26 cellular contexts compared by ENCODE assay signal in genomic region chr14:101273091-101273490, GRCh38.
"Had no signal": no experiment of that assay in that cellular context is flagged by ENCODE, and none has a peak within 500 bp of the region (broad histone marks: within the 10 kb centered on the region; RNA-seq: fewer than 3 reads in every experiment).

No MANE protein-coding gene starts in this region.

- FAIRE-seq: urothelium cell line had no signal

- H3K9me3 ChIP-seq: stomach, suprapubic skin, testis, thoracic aorta, thyroid gland, tibial artery, tibial nerve, transverse colon, upper lobe of right lung, uterus, vagina had no signal

- H3K4me3 ChIP-seq: stomach, suprapubic skin, testis, thoracic aorta, thyroid gland, tibial artery, tibial nerve, transverse colon, upper lobe of right lung, uterus, vagina had no signal

- DNase-seq: stimulated activated CD4-positive, alpha-beta T cell treated with anti-CD3 and anti-CD28 coated beads, Interleukin-2, amount 100 ng/mL, for 48 hours; stimulated activated CD4-positive, alpha-beta T cell treated with anti-CD3 and anti-CD28 coated beads, Interleukin-4, amount 100 ng/mL, for 1 hour; stimulated activated CD4-positive, alpha-beta T cell treated with anti-CD3 and anti-CD28 coated beads, Interleukin-4, amount 100 ng/mL, for 24 hours; stimulated activated CD4-positive, alpha-beta T cell treated with anti-CD3 and anti-CD28 coated beads, Interleukin-4, amount 100 ng/mL, for 4 hours; stimulated activated CD8-positive, alpha-beta memory T cell treated with anti-CD3 and anti-CD28 coated beads, Interleukin-4, amount 100 ng/mL, for 48 hours; stimulated activated naive B cell treated with anti-CD40 and anti-IgM and Interleukin-4, amounts not matched to agents 10 μg/mL and 1 μg/mL and 100 μg/mL, for 72 hours; stimulated activated naive CD4-positive, alpha-beta T cell; stimulated activated naive CD4-positive, alpha-beta T cell treated with Interleukin-2 at 50 U/mL for 16 hours; stimulated activated naive CD8-positive, alpha-beta T cell treated with anti-CD3 and anti-CD28 coated beads, Interleukin-15, amount 100 ng/mL, for 72 hours; stimulated activated naive CD8-positive, alpha-beta T cell treated with anti-CD3 and anti-CD28 coated beads, Interleukin-15, Interleukin-2, amounts not matched to agents 100 U/mL and 50 U/mL, for 24 hours; stomach; substantia nigra; testis; thyroid gland; tibial artery; transverse colon; trophoblast cell; upper lobe of right lung; uterus had no signal

- H3K4me1 ChIP-seq: stomach, suprapubic skin, testis, thyroid gland, tibial artery, tibial nerve, transverse colon, upper lobe of right lung, uterus, vagina had no signal

- H3K27ac ChIP-seq: stomach, suprapubic skin, testis, thoracic aorta, thyroid gland, tibial artery, tibial nerve, transverse colon, upper lobe of right lung, uterus, vagina had no signal

- H3K36me3 ChIP-seq: stomach, suprapubic skin, thoracic aorta, thyroid gland, tibial artery, tibial nerve, transverse colon, upper lobe of right lung, uterus, vagina had no signal

- H3K27me3 ChIP-seq: stomach, testis, thyroid gland, tibial artery, tibial nerve, upper lobe of right lung, uterus, vagina had no signal

- ATAC-seq: stimulated activated effector memory CD8-positive, alpha-beta T cell treated with anti-CD3 and anti-CD28 coated beads, Interleukin-12 subunit alpha, Interleukin-12 subunit beta, amount 100 ng/mL, for 72 hours; stimulated activated memory B cell treated with anti-CD40 and anti-IgM and Interleukin-4, amounts not matched to agents 10 μg/mL and 1 μg/mL and 100 μg/mL, for 72 hours; stimulated activated naive B cell treated with anti-CD40 and anti-IgM and Interleukin-4, amounts not matched to agents 10 μg/mL and 1 μg/mL and 100 μg/mL, for 72 hours; stimulated activated naive CD8-positive, alpha-beta T cell treated with anti-CD3 and anti-CD28 coated beads, Interleukin-15, amount 100 ng/mL, for 72 hours; stimulated activated naive CD8-positive, alpha-beta T cell treated with anti-CD3 and anti-CD28 coated beads, Interleukin-15, Interleukin-2, amounts not matched to agents 100 U/mL and 50 U/mL, for 24 hours; upper lobe of right lung had no signal
